8 cellular contexts compared by ENCODE assay signal in genomic region chr11:107453594-107454286, GRCh38.
"Had no signal": no experiment of that assay in that cellular context is flagged by ENCODE, and none has a peak within 500 bp of the region (broad histone marks: within the 10 kb centered on the region; RNA-seq: fewer than 3 reads in every experiment).

No MANE protein-coding gene starts in this region.

- DNase-seq: H9, KBM-7 had no signal

- H3K4me3 Mint-ChIP-seq: GM23338, H9, IgD-negative memory B cell had no signal

- H3K27ac Mint-ChIP-seq: GM23338, H9, IgD-negative memory B cell had no signal

- H3K9ac ChIP-seq: KMS-11 had no signal

- ATAC-seq: GM23338, HepG2 had no signal

- FAIRE-seq: H1, H54, HepG2 had no signal

- H3K9me3 Mint-ChIP-seq: GM23338, H9, IgD-negative memory B cell had no signal

- H3K27ac ChIP-seq: KMS-11 had no signal

- H3K4me3 ChIP-seq: GM23338 had no signal

- H3K27me3 Mint-ChIP-seq: IgD-negative memory B cell had no signal
